11 cellular contexts compared by ENCODE assay signal in the genomic region with DNA sequence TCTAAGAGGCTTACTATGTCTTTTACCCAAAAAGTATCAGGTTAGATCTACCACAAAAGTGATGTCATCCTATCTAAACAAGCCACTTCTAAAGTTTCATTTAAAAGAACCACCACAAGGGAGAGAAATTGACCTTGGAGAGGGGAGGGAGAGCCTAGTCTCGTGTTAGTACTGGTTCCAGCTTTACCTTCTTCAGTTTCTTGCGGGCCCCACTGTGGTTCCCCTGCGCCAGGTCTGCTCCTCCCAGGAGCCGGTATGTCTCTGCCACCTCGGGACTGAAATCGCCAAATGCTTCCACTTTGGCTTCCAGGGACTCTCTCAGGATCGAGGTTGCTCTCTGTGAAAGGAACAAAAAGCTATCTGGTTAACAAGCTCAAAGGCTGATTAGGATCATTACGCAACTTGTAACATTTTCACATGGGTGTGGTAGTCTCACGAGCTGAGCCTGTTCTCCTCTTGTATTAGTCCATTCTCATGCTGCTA. TPM values are rescaled to one million over a fixed set of nuclear protein-coding genes. Genes with fewer than 3 reads are reported as not detected.
DNase-seq lines count a peak whose midpoint lies in the region; ATAC-seq, FAIRE-seq and TF ChIP-seq lines count a peak whose summit lies in the region.
"Had no signal": no experiment of that assay in that cellular context is flagged by ENCODE, and none has a peak within 500 bp of the region (broad histone marks: within the 10 kb centered on the region; RNA-seq: fewer than 3 reads in every experiment).

No MANE protein-coding gene starts in this region.

- CTCF ChIA-PET in HepG2 (lab: Yijun Ruan, JAX; ENCODE audit: low intra/inter-chr PET ratio, low total read pairs) = no interaction called here

- TF ChIP-seq CTCF in C4-2B (conservative IDR thresholded peaks at IDR 0.05) = no peak
- TF ChIP-seq CTCF in HepG2 (CRISPR knock-in tag; IDR thresholded peaks at IDR 0.05) = no peak

- peak overlapping the region; percentile 29; the same call in 1 of the 2 replicates for H3K4me2 ChIP-seq in HepG2 (ENCODE audit: low read depth, low read length)

- in situ Hi-C loops in HepG2 (cut with HindIII; ENCODE audit: extremely low pct_ligation_motif_present, low pct_unique_long_range_greater_than_20kb) = no loop called here

- POLR2A ChIA-PET in HepG2 (lab: Yijun Ruan, JAX) = interaction anchor here (1.0 kb wide), 1 partner anchor 12 kb away, joined by 3 read pairs; no protein-coding TSS in a partner anchor

- FAIRE-seq in HTR-8/SVneo (lab: Jason Lieb, UNC) = no peak
- FAIRE-seq in HepG2 (lab: Jason Lieb, UNC) = peak; percentile 60

- TF ChIP-seq RAD21 in HepG2 (CRISPR knock-in tag; IDR thresholded peaks at IDR 0.05) = no peak

- TF ChIP-seq EP300 in HepG2 (IDR thresholded peaks at IDR 0.05; ENCODE audit: low read depth in 2 of 2, low read length in 2 of 2) (no peak), HepG2 (CRISPR knock-in tag; IDR thresholded peaks at IDR 0.05; ENCODE audit: borderline replicate concordance) (no peak)

- H3K79me2 ChIP-seq in HepG2 (ENCODE audit: insufficient read depth, low read length) = no peaks in the 10 kb centered on the region

- no peak overlapping the region for H3K4me3 ChIP-seq in HepG2 (replicated peaks in 1 of 3; ENCODE audit: insufficient read depth in 1 of 3, low read depth in 2 of 3, low read length in 3 of 3)
- H3K4me3 ChIP-seq: left ventricle myocardium inferior had no signal

- H2AFZ ChIP-seq in HepG2 (ENCODE audit: low read length) = no peak overlapping the region

- no peaks in the 10 kb centered on the region for H4K20me1 ChIP-seq in HepG2 (ENCODE audit: insufficient read depth, low read length)

- ATAC-seq in HepG2 (peak; percentile 74), HG02884 (IDR thresholded peaks at IDR 0.05; ENCODE audit: unreplicated experiment) (no peak), GM21737 (IDR thresholded peaks at IDR 0.05; ENCODE audit: unreplicated experiment) (no peak)

- no peak for TF ChIP-seq POLR2A in HepG2 (IDR thresholded peaks at IDR 0.05; ENCODE audit: insufficient read depth in 1 of 2, low read depth in 2 of 2, low read length in 2 of 2)

- no peaks in the 10 kb centered on the region for H3K27me3 ChIP-seq in HepG2 (ENCODE audit: control insufficient read depth in 1 of 2, insufficient read depth in 2 of 2, low read length in 2 of 2)

- peak overlapping the region; percentile 53 for H3K27ac ChIP-seq in C4-2B
- peak overlapping the region; percentile 46 for H3K27ac ChIP-seq in HepG2 (ENCODE audit: extremely low read length, insufficient read depth, low read length)
- H3K27ac ChIP-seq: left ventricle myocardium inferior had no signal

- H3K9ac ChIP-seq in HepG2 (ENCODE audit: insufficient read depth, low read depth, low read length) = no peak overlapping the region; the same call in 1 of the 2 replicates

- WGBS in HepG2 (ENCODE audit: low lambda C conversion rate) = 36% methylated on average over 9 of the region's 9 CpGs

- H3K36me3 ChIP-seq in HepG2 (replicated peaks in 1 of 2; ENCODE audit: control insufficient read depth in 1 of 2, insufficient read depth in 2 of 2, low read length in 2 of 2) = peaks cover 0 to 13% of the 10 kb centered on the region in 2 experiments; a peak in 2 of 5 replicates

- intact Hi-C loops in HepG2 (cut with micrococcal nuclease; ENCODE audit: unreplicated experiment) = loop anchor here (2.0 kb wide), 1 partner anchor 25 kb away; no protein-coding TSS in a partner anchor

- DNase-seq in HTR-8/SVneo (ENCODE audit: insufficient read length, low spot score) (peak; percentile 10), amniotic epithelial cell (ENCODE audit: low read depth) (peak; percentile 80), HepG2 (ENCODE audit: low spot score) (peak; percentile 58), NCI-H1930 (lab: John Stamatoyannopoulos, UW) (no peak), DMS 273 (lab: John Stamatoyannopoulos, UW; ENCODE audit: unreplicated experiment) (no peak)
- DNase-seq: left ventricle myocardium inferior, NCI-H2029 had no signal

- H3K4me1 ChIP-seq in HepG2 (ENCODE audit: insufficient read depth, low read length) = peaks cover 15% of the 10 kb centered on the region

- no peaks in the 10 kb centered on the region for H3K9me3 ChIP-seq in HepG2 (ENCODE audit: low read length)
- H3K9me3 ChIP-seq: left ventricle myocardium inferior had no signal

- no TSS peak for BruUV-seq in HepG2 (replicated peaks; lab: Mats Ljungman, UMichigan)

TF ChIP-seq in HepG2, 621 proteins besides CTCF, POLR2A, EP300 and RAD21 (continues in another document):
- TF ChIP-seq ZNF556 (CRISPR knock-in tag; IDR thresholded peaks at IDR 0.05; ENCODE audit: borderline replicate concordance) (no peak), ZNF839 (CRISPR knock-in tag; IDR thresholded peaks at IDR 0.05; ENCODE audit: borderline replicate concordance) (no peak), ZNF782 (CRISPR knock-in tag; IDR thresholded peaks at IDR 0.05; ENCODE audit: borderline replicate concordance) (no peak), IKZF4 (CRISPR knock-in tag; IDR thresholded peaks at IDR 0.05; ENCODE audit: borderline replicate concordance, low read depth, not compliant biosample characterization) (no peak), SCMH1 (CRISPR knock-in tag; IDR thresholded peaks at IDR 0.05; ENCODE audit: borderline replicate concordance) (no peak), ZKSCAN5 (CRISPR knock-in tag; IDR thresholded peaks at IDR 0.05) (no peak), KAT2B (IDR thresholded peaks at IDR 0.05; ENCODE audit: borderline replicate concordance, low read depth, low read length) (no peak)
- TF ChIP-seq, protein P1, sequence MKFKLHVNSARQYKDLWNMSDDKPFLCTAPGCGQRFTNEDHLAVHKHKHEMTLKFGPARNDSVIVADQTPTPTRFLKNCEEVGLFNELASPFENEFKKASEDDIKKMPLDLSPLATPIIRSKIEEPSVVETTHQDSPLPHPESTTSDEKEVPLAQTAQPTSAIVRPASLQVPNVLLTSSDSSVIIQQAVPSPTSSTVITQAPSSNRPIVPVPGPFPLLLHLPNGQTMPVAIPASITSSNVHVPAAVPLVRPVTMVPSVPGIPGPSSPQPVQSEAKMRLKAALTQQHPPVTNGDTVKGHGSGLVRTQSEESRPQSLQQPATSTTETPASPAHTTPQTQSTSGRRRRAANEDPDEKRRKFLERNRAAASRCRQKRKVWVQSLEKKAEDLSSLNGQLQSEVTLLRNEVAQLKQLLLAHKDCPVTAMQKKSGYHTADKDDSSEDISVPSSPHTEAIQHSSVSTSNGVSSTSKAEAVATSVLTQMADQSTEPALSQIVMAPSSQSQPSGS (CRISPR knock-in tag; IDR thresholded peaks at IDR 0.05) = no peak

RNA-seq across cellular contexts. Expression of a gene that starts 51.1 kb away (rescaled TPM):
- 3.7 and 6.0 TPM in 2 replicates for total RNA-seq in HepG2 (2016; rRNA removed; fragmentation: Illumina TruSeq; extraction: Trizol)
- 0.20 and 0.44 TPM in 2 replicates for total RNA-seq in HepG2 (2016; cell fraction: cytosol; rRNA removed; fragmentation: Illumina TruSeq; extraction: Trizol; ENCODE audit: low read depth)
- 3.8 and 5.5 TPM in 2 replicates for total RNA-seq in HepG2 (2016; cell fraction: insoluble cytoplasmic fraction; rRNA removed; fragmentation: Illumina TruSeq; extraction: Trizol)
- total RNA-seq in HepG2 (2016; cell fraction: membrane; rRNA removed; fragmentation: Illumina TruSeq; extraction: Trizol) = 1.6 and 1.7 TPM in 2 replicates
- total RNA-seq in HepG2 (2016; cell fraction: nucleus; rRNA removed; fragmentation: Illumina TruSeq; extraction: Trizol) = 4.7 and 4.8 TPM in 2 replicates
- 1.1 and 1.2 TPM in 2 replicates for polyA plus RNA-seq in HepG2 (2011; rRNA removed)
- 0.74 and 0.99 TPM in 2 replicates for polyA plus RNA-seq in HepG2 (2011; cell fraction: cytosol; rRNA removed)
- 2.4 and 2.9 TPM in 2 replicates for polyA plus RNA-seq in HepG2 (2011; cell fraction: nucleus; rRNA removed)
- 1.6 and 2.4 TPM in 2 replicates for polyA plus RNA-seq in HepG2 (2012)
- 0.16 and 0.17 TPM in 2 replicates for polyA plus RNA-seq in HepG2 (2016; cell fraction: cytosol; fragmentation: Illumina TruSeq; extraction: Trizol; ENCODE audit: low read depth)
- polyA plus RNA-seq in HepG2 (2016; cell fraction: insoluble cytoplasmic fraction; fragmentation: Illumina TruSeq; extraction: Trizol; ENCODE audit: low read depth) = 4.5 and 4.9 TPM in 2 replicates
- 0.78 and 0.93 TPM in 2 replicates for polyA plus RNA-seq in HepG2 (2016; cell fraction: membrane; fragmentation: Illumina TruSeq; extraction: Trizol; ENCODE audit: low read depth)
- polyA plus RNA-seq in HepG2 (2016; cell fraction: nucleus; fragmentation: Illumina TruSeq; extraction: Trizol; ENCODE audit: insufficient read depth, low read depth) = 6.9 TPM in 2 replicates
- polyA minus RNA-seq in HepG2 (2011; rRNA and poly(A)+ RNA removed; ENCODE audit: low replicate concordance) = 2.1 and 23.9 TPM in 2 replicates
- 2.3 TPM in 2 replicates for polyA minus RNA-seq in HepG2 (2011; cell fraction: cytosol; rRNA and poly(A)+ RNA removed)
- polyA minus RNA-seq in HepG2 (2011; cell fraction: nucleus; rRNA and poly(A)+ RNA removed) = 3.3 and 3.5 TPM in 2 replicates
- total RNA-seq: HT-29 had no signal

Comparison
In these comparisons a context has a peak if more than half of its experiments do, and no peak if none do; other contexts are left out.
1. DNase-seq: peak in HTR-8/SVneo (single experiment), amniotic epithelial cell (single experiment) and HepG2 (single experiment); none in NCI-H1930 (0 of 2) and DMS 273 (single experiment).